32 cellular contexts compared by ENCODE assay signal in genomic region chr21:38894899-38895298, GRCh38.
"Had no signal": no experiment of that assay in that cellular context is flagged by ENCODE, and none has a peak within 500 bp of the region (broad histone marks: within the 10 kb centered on the region; RNA-seq: fewer than 3 reads in every experiment).

No MANE protein-coding gene starts in this region.

- H3K9me3 Mint-ChIP-seq: activated naive CD4-positive, alpha-beta T cell treated with anti-CD3 and anti-CD28 coated beads, Interleukin-2, amount 50 U/mL, for 24 hours had no signal

- H3K4me3 Mint-ChIP-seq: activated CD4-positive, alpha-beta memory T cell treated with anti-CD3 and anti-CD28 coated beads for 36 hours; activated CD8-positive, alpha-beta memory T cell treated with anti-CD3 and anti-CD28 coated beads, Interleukin-2, amount 10 ng/mL, durations not matched to agents 7 days and 5 days; activated CD8-positive, alpha-beta T cell treated with anti-CD3 and anti-CD28 coated beads, Interleukin-2, amount 10 ng/mL, durations not matched to agents 7 days and 5 days; activated naive CD4-positive, alpha-beta T cell treated with anti-CD3 and anti-CD28 coated beads for 36 hours; activated naive CD4-positive, alpha-beta T cell treated with anti-CD3 and anti-CD28 coated beads, Interleukin-2, amount 50 U/mL, for 24 hours; activated naive CD8-positive, alpha-beta T cell treated with anti-CD3 and anti-CD28 coated beads for 36 hours; activated naive CD8-positive, alpha-beta T cell treated with anti-CD3 and anti-CD28 coated beads, Interleukin-2, amount 50 U/mL, for 24 hours; activated T-helper 1 cell treated with anti-CD3 and anti-CD28 coated beads, Interleukin-12 subunit alpha, Interleukin-12 subunit beta, Interleukin-2, Interleukin-4 antibody, amounts not matched to agents 30 ng/mL and 10 ng/mL and 1 ng/mL, durations not matched to agents 14 hours and 24 hours and 36 hours; effector memory CD8-positive, alpha-beta T cell; WTC11 had no signal

- H3K36me3 ChIP-seq: adrenal gland, esophagus muscularis mucosa, gastrocnemius medialis had no signal

- H3K9me3 ChIP-seq: adrenal gland, body of pancreas, esophagus muscularis mucosa, gastrocnemius medialis had no signal

- H3K27me3 ChIP-seq: adrenal gland, body of pancreas, esophagus muscularis mucosa, foreskin keratinocyte, gastrocnemius medialis had no signal

- H3K27ac ChIP-seq: adrenal gland, body of pancreas, esophagus muscularis mucosa, foreskin keratinocyte had no signal

- ATAC-seq: activated CD8-positive, alpha-beta memory T cell treated with anti-CD3 and anti-CD28 coated beads, Interleukin-2, amount 10 ng/mL, durations not matched to agents 7 days and 5 days; activated CD8-positive, alpha-beta T cell treated with anti-CD3 and anti-CD28 coated beads, Interleukin-2, amount 10 ng/mL, durations not matched to agents 7 days and 5 days; activated naive CD8-positive, alpha-beta T cell treated with anti-CD3 and anti-CD28 coated beads, Interleukin-2, amount 50 U/mL, for 24 hours; body of pancreas; effector memory CD8-positive, alpha-beta T cell; foreskin keratinocyte; gastrocnemius medialis; WTC11 had no signal

- H3K4me1 ChIP-seq: adrenal gland, foreskin keratinocyte had no signal

- H3K4me1 Mint-ChIP-seq: activated CD8-positive, alpha-beta memory T cell treated with anti-CD3 and anti-CD28 coated beads, Interleukin-2, amount 10 ng/mL, durations not matched to agents 7 days and 5 days; activated naive CD4-positive, alpha-beta T cell treated with anti-CD3 and anti-CD28 coated beads, Interleukin-2, amount 50 U/mL, for 24 hours; WTC11 had no signal

- H3K36me3 Mint-ChIP-seq: activated CD4-positive, alpha-beta memory T cell treated with anti-CD3 and anti-CD28 coated beads for 36 hours; activated CD8-positive, alpha-beta memory T cell treated with anti-CD3 and anti-CD28 coated beads, Interleukin-2, amount 10 ng/mL, durations not matched to agents 7 days and 5 days; activated naive CD4-positive, alpha-beta T cell treated with anti-CD3 and anti-CD28 coated beads, Interleukin-2, amount 50 U/mL, for 24 hours; WTC11 had no signal

- H3K4me3 ChIP-seq: adrenal gland, body of pancreas, esophagus muscularis mucosa, gastrocnemius medialis had no signal

- DNase-seq: activated CD4-positive, alpha-beta memory T cell treated with anti-CD3 and anti-CD28 coated beads for 36 hours; activated CD4-positive, alpha-beta T cell treated with anti-CD3 and anti-CD28 coated beads for 1 hour; activated CD4-positive, alpha-beta T cell treated with anti-CD3 and anti-CD28 coated beads for 48 hours; activated CD8-positive, alpha-beta memory T cell treated with anti-CD3 and anti-CD28 coated beads, Interleukin-2, amount 10 ng/mL, durations not matched to agents 7 days and 5 days; activated CD8-positive, alpha-beta memory T cell treated with anti-CD3 and anti-CD28 coated beads, Interleukin-2, amount 50 U/mL, for 4 hours; activated CD8-positive, alpha-beta T cell treated with anti-CD3 and anti-CD28 coated beads, Interleukin-2, amount 10 ng/mL, durations not matched to agents 7 days and 5 days; activated effector memory CD4-positive, alpha-beta T cell treated with anti-CD3 and anti-CD28 coated beads, Interleukin-2, amount 50 U/mL, for 16 hours; activated naive CD4-positive, alpha-beta T cell treated with anti-CD3 and anti-CD28 coated beads for 36 hours; activated naive CD8-positive, alpha-beta T cell treated with anti-CD3 and anti-CD28 coated beads for 36 hours; activated naive CD8-positive, alpha-beta T cell treated with anti-CD3 and anti-CD28 coated beads, Interleukin-2, amount 50 U/mL, for 24 hours; activated T-cell treated with anti-CD3 and anti-CD28 coated beads, Interleukin-2, amount 50 U/mL, for 1 hour; activated T-cell treated with anti-CD3 and anti-CD28 coated beads, Interleukin-2, amount 50 U/mL, for 48 hours; adrenal gland; amygdala; aorta; body of pancreas; caudate nucleus; cortex of kidney; dermis blood vessel endothelial cell; effector CD4-positive, alpha-beta T cell; effector memory CD8-positive, alpha-beta T cell; erythroblast; foreskin keratinocyte; gastrocnemius medialis; glutamatergic neuron; T-helper 1 cell; T-helper 2 cell had no signal

- H3K27ac Mint-ChIP-seq: activated CD4-positive, alpha-beta memory T cell treated with anti-CD3 and anti-CD28 coated beads for 36 hours; activated CD8-positive, alpha-beta memory T cell treated with anti-CD3 and anti-CD28 coated beads, Interleukin-2, amount 10 ng/mL, durations not matched to agents 7 days and 5 days; activated CD8-positive, alpha-beta T cell treated with anti-CD3 and anti-CD28 coated beads, Interleukin-2, amount 10 ng/mL, durations not matched to agents 7 days and 5 days; activated naive CD4-positive, alpha-beta T cell treated with anti-CD3 and anti-CD28 coated beads for 36 hours; activated naive CD4-positive, alpha-beta T cell treated with anti-CD3 and anti-CD28 coated beads, Interleukin-2, amount 50 U/mL, for 24 hours; activated naive CD8-positive, alpha-beta T cell treated with anti-CD3 and anti-CD28 coated beads for 36 hours; activated naive CD8-positive, alpha-beta T cell treated with anti-CD3 and anti-CD28 coated beads, Interleukin-2, amount 50 U/mL, for 24 hours; activated T-helper 1 cell treated with anti-CD3 and anti-CD28 coated beads, Interleukin-12 subunit alpha, Interleukin-12 subunit beta, Interleukin-2, Interleukin-4 antibody, amounts not matched to agents 30 ng/mL and 10 ng/mL and 1 ng/mL, durations not matched to agents 14 hours and 24 hours and 36 hours; activated T-helper 2 cell treated with anti-CD3 and anti-CD28 coated beads, Interferon-gamma antibody, Interleukin-2, Interleukin-4, amounts not matched to agents 10 μg/mL and 5 μg/mL and 100 μg/mL, durations not matched to agents 14 hours and 24 hours and 36 hours; effector memory CD8-positive, alpha-beta T cell; WTC11 had no signal
